Comparison of ENCODE assay signal across 1 cellular context in the genomic region with DNA sequence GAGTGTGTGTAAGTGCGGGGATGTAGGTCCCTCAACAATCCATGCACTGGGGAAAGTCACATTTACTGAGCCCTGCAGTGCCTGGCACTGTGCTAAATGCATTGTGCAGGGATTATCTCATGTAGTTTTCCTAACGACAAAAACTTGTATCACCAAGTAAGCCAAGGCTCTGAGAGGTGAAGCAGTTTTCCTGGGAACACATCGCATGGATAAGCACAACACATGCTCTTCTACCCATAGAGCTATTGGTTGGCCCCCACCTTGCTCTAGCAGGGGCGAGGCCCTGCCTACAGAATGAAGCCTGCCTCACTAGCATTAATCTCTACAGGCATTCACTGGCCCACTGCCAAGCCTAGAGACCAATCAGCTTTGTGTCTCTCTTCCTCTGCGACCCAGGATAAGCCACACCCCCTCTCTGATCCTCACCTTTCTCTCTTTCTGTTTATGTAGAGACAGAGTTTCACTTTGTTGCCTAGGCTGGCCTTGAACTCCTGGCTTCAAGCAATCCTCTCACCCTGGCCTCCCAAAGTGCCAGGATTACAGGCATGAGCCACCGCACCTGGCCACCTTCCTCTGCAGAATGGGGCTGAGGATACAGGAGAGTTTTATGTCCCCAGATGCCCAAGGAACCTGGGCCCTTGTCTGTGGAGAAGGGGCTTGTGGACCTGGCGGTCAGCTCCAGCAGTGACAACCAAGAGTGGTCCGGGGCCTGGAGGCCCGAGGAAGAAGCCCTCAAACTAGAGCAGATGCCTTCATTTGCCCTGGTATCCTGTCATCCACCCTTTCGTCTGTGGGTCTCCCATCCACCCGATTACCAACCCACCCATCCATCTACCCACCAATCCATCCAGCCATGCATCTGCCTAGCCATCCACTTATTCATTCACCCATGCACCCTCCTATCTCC.
TF ChIP-seq lines count a peak whose summit lies in the region.

No MANE protein-coding gene starts in this region.

TF ChIP-seq in HepG2, 621 proteins besides CTCF, POLR2A, EP300 and RAD21 (continued from another document and continues in another):
- TF ChIP-seq ZNF142 (CRISPR knock-in tag; IDR thresholded peaks at IDR 0.05) (peak; percentile 59; the same call in 1 of the 2 replicates), TP53 (CRISPR knock-in tag; conservative IDR thresholded peaks at IDR 0.05) (peak; percentile 53; the same call in 1 of the 2 replicates), TOPORS (CRISPR knock-in tag; IDR thresholded peaks at IDR 0.05) (peak; percentile 57; the same call in 1 of the 2 replicates), ZNF350 (CRISPR knock-in tag; IDR thresholded peaks at IDR 0.05; ENCODE audit: borderline replicate concordance, low read depth) (peak; percentile 71), ADNP (CRISPR knock-in tag; IDR thresholded peaks at IDR 0.05) (peak; percentile 92), ZNF841 (CRISPR knock-in tag; IDR thresholded peaks at IDR 0.05; ENCODE audit: borderline replicate concordance) (no peak), ZNF138 (CRISPR knock-in tag; IDR thresholded peaks at IDR 0.05; ENCODE audit: low read depth) (no peak), ZSCAN9 (CRISPR knock-in tag; IDR thresholded peaks at IDR 0.05; ENCODE audit: borderline replicate concordance) (no peak; the same call in 1 of the 2 replicates), SP1 (IDR thresholded peaks at IDR 0.05) (no peak), SP1 (CRISPR knock-in tag; IDR thresholded peaks at IDR 0.05) (peak; percentile 66; the same call in 1 of the 2 replicates), ZNF292 (CRISPR knock-in tag; IDR thresholded peaks at IDR 0.05; ENCODE audit: borderline replicate concordance, low read depth) (peak; percentile 67; the same call in 1 of the 2 replicates), ZNF383 (CRISPR knock-in tag; IDR thresholded peaks at IDR 0.05; ENCODE audit: borderline replicate concordance) (peak; percentile 88; the same call in 1 of the 2 replicates), HMGA1 (CRISPR knock-in tag; conservative IDR thresholded peaks at IDR 0.05) (no peak), BCL6 (CRISPR knock-in tag; IDR thresholded peaks at IDR 0.05) (peak; percentile 79), PHF21A (CRISPR knock-in tag; IDR thresholded peaks at IDR 0.05) (peak; percentile 96), ZNF709 (CRISPR knock-in tag; IDR thresholded peaks at IDR 0.05) (peak; percentile 48; the same call in 1 of the 2 replicates), ZNF747 (CRISPR knock-in tag; IDR thresholded peaks at IDR 0.05; ENCODE audit: borderline replicate concordance) (no peak; the same call in 1 of the 2 replicates), RFX1 (IDR thresholded peaks at IDR 0.05) (no peak), ZNF570 (CRISPR knock-in tag; IDR thresholded peaks at IDR 0.05; ENCODE audit: borderline replicate concordance) (no peak), ZNF274 (CRISPR knock-in tag; IDR thresholded peaks at IDR 0.05) (peak; percentile 32; the same call in 1 of the 2 replicates), HDAC2 (CRISPR knock-in tag; IDR thresholded peaks at IDR 0.05) (peak; percentile 95), FOXP1 (IDR thresholded peaks at IDR 0.05) (no peak), FOXP1 (CRISPR knock-in tag; IDR thresholded peaks at IDR 0.05) (peak; percentile 70), KDM5B (CRISPR knock-in tag; IDR thresholded peaks at IDR 0.05; ENCODE audit: borderline replicate concordance) (peak; percentile 64; the same call in 1 of the 2 replicates), CAMTA2 (CRISPR knock-in tag; IDR thresholded peaks at IDR 0.05; ENCODE audit: borderline replicate concordance) (no peak), HMGXB3 (CRISPR knock-in tag; IDR thresholded peaks at IDR 0.05; ENCODE audit: borderline replicate concordance) (peak; percentile 17; the same call in 1 of the 2 replicates), FOSL2 (CRISPR knock-in tag; IDR thresholded peaks at IDR 0.05) (peak; percentile 52; the same call in 1 of the 2 replicates), ZNF326 (CRISPR knock-in tag; IDR thresholded peaks at IDR 0.05; ENCODE audit: borderline replicate concordance) (no peak), ZNF225 (CRISPR knock-in tag; IDR thresholded peaks at IDR 0.05) (no peak), ZNF253 (CRISPR knock-in tag; IDR thresholded peaks at IDR 0.05; ENCODE audit: borderline replicate concordance) (no peak; the same call in 1 of the 2 replicates)
- TF ChIP-seq, protein P1, sequence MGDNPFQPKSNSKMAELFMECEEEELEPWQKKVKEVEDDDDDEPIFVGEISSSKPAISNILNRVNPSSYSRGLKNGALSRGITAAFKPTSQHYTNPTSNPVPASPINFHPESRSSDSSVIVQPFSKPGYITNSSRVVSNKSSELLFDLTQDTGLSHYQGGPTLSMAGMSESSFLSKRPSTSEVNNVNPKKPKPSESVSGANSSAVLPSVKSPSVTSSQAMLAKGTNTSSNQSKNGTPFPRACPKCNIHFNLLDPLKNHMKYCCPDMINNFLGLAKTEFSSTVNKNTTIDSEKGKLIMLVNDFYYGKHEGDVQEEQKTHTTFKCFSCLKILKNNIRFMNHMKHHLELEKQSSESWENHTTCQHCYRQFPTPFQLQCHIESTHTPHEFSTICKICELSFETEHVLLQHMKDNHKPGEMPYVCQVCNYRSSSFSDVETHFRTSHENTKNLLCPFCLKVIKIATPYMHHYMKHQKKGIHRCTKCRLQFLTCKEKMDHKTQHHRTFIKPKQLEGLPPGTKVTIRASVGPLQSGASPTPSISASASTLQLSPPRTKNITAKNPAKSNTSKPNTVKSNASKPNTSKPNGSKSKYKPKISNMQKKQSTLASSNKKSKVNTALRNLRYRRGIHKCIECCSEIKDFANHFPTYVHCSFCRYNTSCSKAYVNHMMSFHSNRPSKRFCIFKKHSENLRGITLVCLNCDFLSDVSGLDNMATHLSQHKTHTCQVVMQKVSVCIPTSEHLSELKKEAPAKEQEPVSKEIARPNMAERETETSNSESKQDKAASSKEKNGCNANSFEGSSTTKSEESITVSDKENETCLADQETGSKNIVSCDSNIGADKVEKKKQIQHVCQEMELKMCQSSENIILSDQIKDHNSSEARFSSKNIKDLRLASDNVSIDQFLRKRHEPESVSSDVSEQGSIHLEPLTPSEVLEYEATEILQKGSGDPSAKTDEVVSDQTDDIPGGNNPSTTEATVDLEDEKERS (CRISPR knock-in tag; IDR thresholded peaks at IDR 0.05): peak; percentile 66; the same call in 1 of the 2 replicates
- TF ChIP-seq, protein P2, sequence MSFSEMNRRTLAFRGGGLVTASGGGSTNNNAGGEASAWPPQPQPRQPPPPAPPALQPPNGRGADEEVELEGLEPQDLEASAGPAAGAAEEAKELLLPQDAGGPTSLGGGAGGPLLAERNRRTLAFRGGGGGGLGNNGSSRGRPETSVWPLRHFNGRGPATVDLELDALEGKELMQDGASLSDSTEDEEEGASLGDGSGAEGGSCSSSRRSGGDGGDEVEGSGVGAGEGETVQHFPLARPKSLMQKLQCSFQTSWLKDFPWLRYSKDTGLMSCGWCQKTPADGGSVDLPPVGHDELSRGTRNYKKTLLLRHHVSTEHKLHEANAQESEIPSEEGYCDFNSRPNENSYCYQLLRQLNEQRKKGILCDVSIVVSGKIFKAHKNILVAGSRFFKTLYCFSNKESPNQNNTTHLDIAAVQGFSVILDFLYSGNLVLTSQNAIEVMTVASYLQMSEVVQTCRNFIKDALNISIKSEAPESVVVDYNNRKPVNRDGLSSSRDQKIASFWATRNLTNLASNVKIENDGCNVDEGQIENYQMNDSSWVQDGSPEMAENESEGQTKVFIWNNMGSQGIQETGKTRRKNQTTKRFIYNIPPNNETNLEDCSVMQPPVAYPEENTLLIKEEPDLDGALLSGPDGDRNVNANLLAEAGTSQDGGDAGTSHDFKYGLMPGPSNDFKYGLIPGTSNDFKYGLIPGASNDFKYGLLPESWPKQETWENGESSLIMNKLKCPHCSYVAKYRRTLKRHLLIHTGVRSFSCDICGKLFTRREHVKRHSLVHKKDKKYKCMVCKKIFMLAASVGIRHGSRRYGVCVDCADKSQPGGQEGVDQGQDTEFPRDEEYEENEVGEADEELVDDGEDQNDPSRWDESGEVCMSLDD (CRISPR knock-in tag; IDR thresholded peaks at IDR 0.05; ENCODE audit: borderline replicate concordance): peak; percentile 39; the same call in 1 of the 2 replicates
- TF ChIP-seq, protein P3, sequence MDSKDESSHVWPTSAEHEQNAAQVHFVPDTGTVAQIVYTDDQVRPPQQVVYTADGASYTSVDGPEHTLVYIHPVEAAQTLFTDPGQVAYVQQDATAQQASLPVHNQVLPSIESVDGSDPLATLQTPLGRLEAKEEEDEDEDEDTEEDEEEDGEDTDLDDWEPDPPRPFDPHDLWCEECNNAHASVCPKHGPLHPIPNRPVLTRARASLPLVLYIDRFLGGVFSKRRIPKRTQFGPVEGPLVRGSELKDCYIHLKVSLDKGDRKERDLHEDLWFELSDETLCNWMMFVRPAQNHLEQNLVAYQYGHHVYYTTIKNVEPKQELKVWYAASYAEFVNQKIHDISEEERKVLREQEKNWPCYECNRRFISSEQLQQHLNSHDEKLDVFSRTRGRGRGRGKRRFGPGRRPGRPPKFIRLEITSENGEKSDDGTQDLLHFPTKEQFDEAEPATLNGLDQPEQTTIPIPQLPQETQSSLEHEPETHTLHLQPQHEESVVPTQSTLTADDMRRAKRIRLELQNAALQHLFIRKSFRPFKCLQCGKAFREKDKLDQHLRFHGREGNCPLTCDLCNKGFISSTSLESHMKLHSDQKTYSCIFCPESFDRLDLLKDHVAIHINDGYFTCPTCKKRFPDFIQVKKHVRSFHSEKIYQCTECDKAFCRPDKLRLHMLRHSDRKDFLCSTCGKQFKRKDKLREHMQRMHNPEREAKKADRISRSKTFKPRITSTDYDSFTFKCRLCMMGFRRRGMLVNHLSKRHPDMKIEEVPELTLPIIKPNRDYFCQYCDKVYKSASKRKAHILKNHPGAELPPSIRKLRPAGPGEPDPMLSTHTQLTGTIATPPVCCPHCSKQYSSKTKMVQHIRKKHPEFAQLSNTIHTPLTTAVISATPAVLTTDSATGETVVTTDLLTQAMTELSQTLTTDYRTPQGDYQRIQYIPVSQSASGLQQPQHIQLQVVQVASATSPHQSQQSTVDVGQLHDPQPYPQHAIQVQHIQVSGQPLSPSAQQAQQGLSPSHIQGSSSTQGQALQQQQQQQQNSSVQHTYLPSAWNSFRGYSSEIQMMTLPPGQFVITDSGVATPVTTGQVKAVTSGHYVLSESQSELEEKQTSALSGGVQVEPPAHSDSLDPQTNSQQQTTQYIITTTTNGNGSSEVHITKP (CRISPR knock-in tag; IDR thresholded peaks at IDR 0.05; ENCODE audit: low read depth): no peak; the same call in 1 of the 2 replicates
